In genomic region chr5:106399381-106399780, GRCh38 we compare ENCODE assay signal across 18 cellular contexts.
DNase-seq lines count a peak whose midpoint lies in the region; FAIRE-seq and TF ChIP-seq lines count a peak whose summit lies in the region.
"Had no signal": no experiment of that assay in that cellular context is flagged by ENCODE, and none has a peak within 500 bp of the region (broad histone marks: within the 10 kb centered on the region; RNA-seq: fewer than 3 reads in every experiment).

No MANE protein-coding gene starts in this region.

- H2BK5ac ChIP-seq in mesenchymal stem cell (ENCODE audit: low read depth, low read length, poor library complexity, severe bottlenecking): no peak overlapping the region

- H3K4ac ChIP-seq in mesenchymal stem cell (ENCODE audit: low read depth in 1 of 2, low read length in 2 of 2): no peak overlapping the region

- dilution Hi-C loops in endothelial cell of umbilical vein (cut with MboI; ENCODE audit: extremely low pct_ligation_motif_present, low sequenced_read_pairs): no loop called here

- no peak overlapping the region for H2BK120ac ChIP-seq in mesenchymal stem cell (ENCODE audit: low read depth, low read length)

- H2AFZ ChIP-seq in endothelial cell of umbilical vein (ENCODE audit: low read depth, low read length): no peak overlapping the region
- H2AFZ ChIP-seq in mesenchymal stem cell (ENCODE audit: low read depth, low read length): no peak overlapping the region
- H2AFZ ChIP-seq: hepatocyte had no signal

- no peaks in the 10 kb centered on the region for H3K36me3 ChIP-seq in endothelial cell of umbilical vein (ENCODE audit: control insufficient read depth in 2 of 2, extremely low read depth in 1 of 2, insufficient read depth in 2 of 2, low read length in 2 of 2)
- no peaks in the 10 kb centered on the region for H3K36me3 ChIP-seq in mesenchymal stem cell (ENCODE audit: control insufficient read depth in 1 of 2, insufficient read depth in 2 of 2, low read depth in 1 of 2, low read length in 2 of 2)
- H3K36me3 ChIP-seq: ascending aorta, BLaER1 had no signal

- H3K23ac ChIP-seq in mesenchymal stem cell (ENCODE audit: low read length in 2 of 2): no peak overlapping the region

- no peaks in the 10 kb centered on the region for H3K79me1 ChIP-seq in mesenchymal stem cell (replicated peaks; ENCODE audit: low read length, poor library complexity, severe bottlenecking)

- no TSS peak for BruUV-seq in endothelial cell of umbilical vein (replicated peaks; lab: Mats Ljungman, UMichigan)

- H3K9ac ChIP-seq in endothelial cell of umbilical vein (replicated peaks; ENCODE audit: extremely low read depth, insufficient read depth, low read length) (no peak overlapping the region), mesenchymal stem cell (ENCODE audit: low read length) (peak overlapping the region; percentile 40)
- H3K9ac ChIP-seq: BLaER1 had no signal

- no peak overlapping the region for H4K91ac ChIP-seq in mesenchymal stem cell (ENCODE audit: low read length)

- DNase-seq in GM03348 (ENCODE audit: low spot score) (peak; percentile 7), RWPE1 (ENCODE audit: low spot score) (peak; percentile 54), endothelial cell of umbilical vein (ENCODE audit: low read depth, low spot score) (peak; percentile 63), mesenchymal stem cell (peak; percentile 78), NCI-H748 (lab: John Stamatoyannopoulos, UW; ENCODE audit: unreplicated experiment) (no peak), GM13977 (ENCODE audit: low spot score) (no peak), HK-2 (ENCODE audit: unreplicated experiment) (no peak)
- DNase-seq in stimulated activated CD4-positive, alpha-beta T cell treated with anti-CD3 and anti-CD28 coated beads, Interleukin-2, amount 100 ng/mL, for 24 hours: no peak
- DNase-seq: activated CD4-positive, alpha-beta T cell treated with anti-CD3 and anti-CD28 coated beads, Interleukin-2, amount 10 ng/mL, durations not matched to agents 7 days and 5 days; effector CD8-positive, alpha-beta T cell; left ventricle myocardium superior; natural killer cell; OCI-M1; stimulated activated CD4-positive, alpha-beta T cell treated with anti-CD3 and anti-CD28 coated beads, Interleukin-4, amount 100 ng/mL, for 24 hours had no signal

- POLR2A ChIA-PET in RWPE1 (lab: Yijun Ruan, JAX; ENCODE audit: low non-redundant PET): no interaction called here
- POLR2A ChIA-PET in endothelial cell of umbilical vein (lab: Charles Lee): no interaction called here

- H3K9me1 ChIP-seq in endothelial cell of umbilical vein (replicated peaks; ENCODE audit: control insufficient read depth, extremely low read depth, insufficient read depth, low read length): no peaks in the 10 kb centered on the region

- H2BK15ac ChIP-seq in mesenchymal stem cell (ENCODE audit: low read depth, poor library complexity, severe bottlenecking): no peak overlapping the region

- H3K4me1 ChIP-seq in endothelial cell of umbilical vein (ENCODE audit: control insufficient read depth, extremely low read depth, insufficient read depth, low read length): peaks cover 16% of the 10 kb centered on the region
- peaks cover 1% of the 10 kb centered on the region for H3K4me1 ChIP-seq in mesenchymal stem cell (ENCODE audit: control insufficient read depth, insufficient read depth, low read depth, low read length)
- H3K4me1 ChIP-seq: ascending aorta, BLaER1 had no signal

- H2AK5ac ChIP-seq in mesenchymal stem cell (ENCODE audit: low read length, severe bottlenecking): no peak overlapping the region

- intact Hi-C loops in endothelial cell of umbilical vein (cut with micrococcal nuclease): loop anchor here (5.0 kb wide), 1 partner anchor 227 kb away; no protein-coding TSS in a partner anchor

- H3K79me2 ChIP-seq in endothelial cell of umbilical vein (ENCODE audit: control insufficient read depth, insufficient read depth, low read length): no peaks in the 10 kb centered on the region
- H3K79me2 ChIP-seq: hepatocyte had no signal

- H2BK12ac ChIP-seq in mesenchymal stem cell (ENCODE audit: low read length in 2 of 2): no peak overlapping the region

- no peak for TF ChIP-seq CTCF in RWPE1 (conservative IDR thresholded peaks at IDR 0.05; ENCODE audit: low read depth)
- TF ChIP-seq CTCF in endothelial cell of umbilical vein (IDR thresholded peaks at IDR 0.05; ENCODE audit: extremely low read depth in 1 of 2, insufficient read depth in 1 of 2, low read depth in 1 of 2, low read length in 2 of 2): no peak
- no peak for TF ChIP-seq CTCF in GM13977 (IDR thresholded peaks at IDR 0.05; ENCODE audit: extremely low read depth, insufficient read depth, missing control alignments)

- FAIRE-seq in endothelial cell of umbilical vein (lab: Jason Lieb, UNC): no peak
- FAIRE-seq: K562 had no signal

- H3K4me3 ChIP-seq in endothelial cell of umbilical vein (replicated peaks in 1 of 3; ENCODE audit: insufficient read depth in 1 of 3, low read depth in 1 of 3, low read length in 3 of 3) (no peak overlapping the region), mesenchymal stem cell (ENCODE audit: insufficient read depth in 1 of 2, low read depth in 1 of 2, low read length in 2 of 2) (no peak overlapping the region)
- H3K4me3 ChIP-seq: ascending aorta, BLaER1, hepatocyte, K562 had no signal

- H3K4me2 ChIP-seq in endothelial cell of umbilical vein (ENCODE audit: insufficient read depth, low read length) (peak overlapping the region; percentile 26), mesenchymal stem cell (ENCODE audit: low read length, poor library complexity, severe bottlenecking) (no peak overlapping the region)
- H3K4me2 ChIP-seq: BLaER1, hepatocyte had no signal

- no peak overlapping the region for H3K18ac ChIP-seq in mesenchymal stem cell (ENCODE audit: low read depth in 1 of 2, low read length in 2 of 2)

- CTCF ChIA-PET in RWPE1 (lab: Yijun Ruan, JAX): interaction anchor here (0.6 kb wide), 1 partner anchor 733 kb away, joined by 3 read pairs; no protein-coding TSS in a partner anchor
- CTCF ChIA-PET in endothelial cell of umbilical vein (lab: Charles Lee): interaction anchor here (1.0 kb wide), 1 partner anchor 130 kb away, joined by 5 read pairs; no protein-coding TSS in a partner anchor

- no peak for TF ChIP-seq POLR2A in endothelial cell of umbilical vein (IDR thresholded peaks at IDR 0.05; ENCODE audit: low read depth, low read length)

- no peak overlapping the region for H3K27ac ChIP-seq in RWPE1
- H3K27ac ChIP-seq in endothelial cell of umbilical vein (ENCODE audit: insufficient read depth, low read depth, low read length): peak overlapping the region; percentile 12
- no peak overlapping the region for H3K27ac ChIP-seq in mesenchymal stem cell (ENCODE audit: low read length, poor library complexity, severe bottlenecking)
- H3K27ac ChIP-seq: ascending aorta, BLaER1, hepatocyte had no signal

- in situ Hi-C loops in GM13977 (cut with MboI; ENCODE audit: low pct_unique_long_range_greater_than_20kb, low sequenced_read_pairs, unreplicated experiment): no loop called here

- H4K20me1 ChIP-seq in endothelial cell of umbilical vein (replicated peaks; ENCODE audit: control insufficient read depth, extremely low read depth, insufficient read depth, low read length): no peaks in the 10 kb centered on the region
- H4K20me1 ChIP-seq: BLaER1 had no signal

- H3K27me3 ChIP-seq in endothelial cell of umbilical vein (ENCODE audit: control insufficient read depth in 2 of 2, insufficient read depth in 2 of 2, low read length in 2 of 2) (no peaks in the 10 kb centered on the region), mesenchymal stem cell (ENCODE audit: control insufficient read depth in 1 of 2, insufficient read depth in 1 of 2, low read length in 2 of 2) (no peaks in the 10 kb centered on the region)
- H3K27me3 ChIP-seq: ascending aorta, BLaER1, hepatocyte had no signal

- H3K14ac ChIP-seq in mesenchymal stem cell (ENCODE audit: low read length in 2 of 2): no peak overlapping the region

- H3K9me3 ChIP-seq in endothelial cell of umbilical vein (replicated peaks; ENCODE audit: control insufficient read depth, insufficient read depth, low read length) (no peaks in the 10 kb centered on the region), mesenchymal stem cell (ENCODE audit: control insufficient read depth, low read length) (no peaks in the 10 kb centered on the region)
- H3K9me3 ChIP-seq: ascending aorta, BLaER1 had no signal

- H4K8ac ChIP-seq in mesenchymal stem cell (ENCODE audit: low read length): no peak overlapping the region

TF ChIP-seq in endothelial cell of umbilical vein, 7 proteins besides CTCF, POLR2A, EP300 and RAD21:
- TF ChIP-seq FOS (IDR thresholded peaks at IDR 0.05; ENCODE audit: borderline replicate concordance, insufficient read depth, low read length) (peak; percentile 36), MAX (IDR thresholded peaks at IDR 0.05; ENCODE audit: insufficient read depth, insufficient read length) (no peak)
TF ChIP-seq in endothelial cell of umbilical vein: peak in this region for 1.

Comparison
In these comparisons a context has a peak if more than half of its experiments do, and no peak if none do; other contexts are left out.
1. DNase-seq: peak in GM03348 (single experiment), RWPE1 (single experiment), endothelial cell of umbilical vein (single experiment) and mesenchymal stem cell (single experiment); none in stimulated activated CD4-positive, alpha-beta T cell treated with anti-CD3 and anti-CD28 coated beads, Interleukin-2, amount 100 ng/mL, for 24 hours (0 of 2), NCI-H748 (single experiment), GM13977 (single experiment) and HK-2 (single experiment).